17 cellular contexts compared by ENCODE assay signal in genomic region chr10:98314577-98315284, GRCh38. TPM values are rescaled to one million over a fixed set of nuclear protein-coding genes. Genes with fewer than 3 reads are reported as not detected.
DNase-seq lines count a peak whose midpoint lies in the region; ATAC-seq and TF ChIP-seq lines count a peak whose summit lies in the region.
"Had no signal": no experiment of that assay in that cellular context is flagged by ENCODE, and none has a peak within 500 bp of the region (broad histone marks: within the 10 kb centered on the region; RNA-seq: fewer than 3 reads in every experiment).

No MANE protein-coding gene starts in this region.

- H3K4me3 ChIP-seq in HL-60 (replicated peaks; ENCODE audit: insufficient read depth, low read length), result no peak overlapping the region
- no peak overlapping the region for H3K4me3 ChIP-seq in upper lobe of left lung

- peak in 1 of 4 donors; percentile 50 for TF ChIP-seq EP300 in upper lobe of left lung (IDR thresholded peaks at IDR 0.05)

- no peaks in the 10 kb centered on the region for H3K9me3 ChIP-seq in upper lobe of left lung

- no peaks in the 10 kb centered on the region for H3K27me3 ChIP-seq in HL-60 (ENCODE audit: insufficient read depth, poor library complexity, severe bottlenecking)
- no peaks in the 10 kb centered on the region for H3K27me3 ChIP-seq in upper lobe of left lung

- DNase-seq in HL-60 (ENCODE audit: low read depth in 1 of 2, low spot score in 1 of 2) (peak; percentile 20 to 25), SIG-M5 (lab: John Stamatoyannopoulos, UW) (peak; percentile 3), kidney tubule cell (ENCODE audit: low spot score) (peak; percentile 46), upper lobe of left lung (peak in 1 of 2 donors; percentile 77), anterior cingulate cortex (lab: John Stamatoyannopoulos, UW) (no peak), NCI-H1694 (lab: John Stamatoyannopoulos, UW) (no peak), iPS-NIHi7 (ENCODE audit: extremely low spot score) (no peak)
- DNase-seq: activated CD4-positive, alpha-beta T cell treated with anti-CD3 and anti-CD28 coated beads, Interleukin-2, amount 50 U/mL, for 4 hours; GOT3; islet precursor cell; MM.1S; naive thymus-derived CD8-positive, alpha-beta T cell; NCI-H446 treated with DMSO at 0.1 percent for 48 hours; retina; stimulated activated CD4-positive, alpha-beta T cell treated with anti-CD3 and anti-CD28 coated beads, Interleukin-4, amount 100 ng/mL, for 24 hours; stimulated activated naive CD4-positive, alpha-beta T cell had no signal

- H3K27ac ChIP-seq in HL-60 (replicated peaks) (no peak overlapping the region), upper lobe of left lung (peak overlapping the region in 1 of 4 donors; percentile 7)

- ATAC-seq in upper lobe of left lung (ENCODE audit: low FRiP score in 2 of 2), result peak; percentile 26 to 74
- ATAC-seq: activated T-helper 17 cell treated with anti-CD3 and anti-CD28 coated beads, Interleukin-2, amount 50 U/mL, for 72 hours; naive thymus-derived CD8-positive, alpha-beta T cell had no signal

- TF ChIP-seq CTCF in HL-60 (IDR thresholded peaks at IDR 0.05; ENCODE audit: insufficient read depth, low read length), result no peak
- no peak for TF ChIP-seq CTCF in upper lobe of left lung (IDR thresholded peaks at IDR 0.05)

- no peak for TF ChIP-seq POLR2A in upper lobe of left lung (IDR thresholded peaks at IDR 0.05)

- WGBS in upper lobe of left lung, 2 donors, result 68 to 75% methylated on average over 8 of the region's 8 CpGs

- H3K36me3 ChIP-seq in upper lobe of left lung, result no peaks in the 10 kb centered on the region

- peaks cover 13 to 36% (median 16%) of the 10 kb centered on the region in 4 donors for H3K4me1 ChIP-seq in upper lobe of left lung

RNA-seq across cellular contexts. Expression of gene LOXL4, which starts 46.7 kb away (rescaled TPM):
- 1 to 10 TPM; 3.9 to 6.8 (median 5.2) TPM for total RNA-seq in upper lobe of left lung
- total RNA-seq: activated T-helper 17 cell treated with anti-CD3 and anti-CD28 coated beads, Interleukin-2, amount 50 U/mL, for 72 hours; naive thymus-derived CD8-positive, alpha-beta T cell had no signal

Comparison
In these comparisons a context has a peak if more than half of its experiments do, and no peak if none do; other contexts are left out.
1. DNase-seq: peak in HL-60 (2 of 2), SIG-M5 (single experiment) and kidney tubule cell (single experiment); none in anterior cingulate cortex (0 of 58), NCI-H1694 (single experiment) and iPS-NIHi7 (single experiment).